Comparison of ENCODE assay signal across 11 cellular contexts in genomic region chr11:114171257-114172054, GRCh38.
DNase-seq lines count a peak whose midpoint lies in the region; ATAC-seq and TF ChIP-seq lines count a peak whose summit lies in the region.
"Had no signal": no experiment of that assay in that cellular context is flagged by ENCODE, and none has a peak within 500 bp of the region (broad histone marks: within the 10 kb centered on the region; RNA-seq: fewer than 3 reads in every experiment).

No MANE protein-coding gene starts in this region.

- H3K9me3 Mint-ChIP-seq in activated CD4-positive, alpha-beta T cell treated with anti-CD3 and anti-CD28 coated beads for 36 hours (ENCODE audit: low read depth), result no peaks in the 10 kb centered on the region
- no peaks in the 10 kb centered on the region for H3K9me3 Mint-ChIP-seq in natural killer cell
- H3K9me3 Mint-ChIP-seq: dendritic cell treated with granulocyte-macrophage colony-stimulating factor and Interleukin-4, amounts not matched to agents 40 ng/mL and 50 ng/mL, for 4 days had no signal

- peak in 1 of 4 donors; percentile 35 for TF ChIP-seq POLR2A in upper lobe of left lung (IDR thresholded peaks at IDR 0.05)

- CTCF ChIA-PET in activated CD4-positive, alpha-beta T cell treated with anti-CD3 and anti-CD28 coated beads for 36 hours (lab: Charles Lee), result interaction anchor here (0.6 to 1.5 kb wide), 6 partner anchors 10 to 277 kb away, joined by 3 to 8 read pairs (median 3); no protein-coding TSS in a partner anchor

- H3K9me3 ChIP-seq in upper lobe of left lung, result no peaks in the 10 kb centered on the region

- 36 to 45% methylated on average over 15 of the region's 15 CpGs for WGBS in upper lobe of left lung, 2 donors

- intact Hi-C loops in activated CD4-positive, alpha-beta T cell treated with anti-CD3 and anti-CD28 coated beads for 36 hours (cut with DNase I, micrococcal nuclease), result no loop called here
- intact Hi-C loops in natural killer cell (cut with micrococcal nuclease), result no loop called here

- DNase-seq in activated CD4-positive, alpha-beta T cell treated with anti-CD3 and anti-CD28 coated beads for 36 hours, result no peak
- no peak for DNase-seq in activated CD4-positive, alpha-beta T cell treated with anti-CD3 and anti-CD28 coated beads, Interleukin-2, amount 50 U/mL, for 4 hours
- no peak for DNase-seq in natural killer cell
- peak; percentile 74 to 85 for DNase-seq in upper lobe of left lung
- DNase-seq in GM19238 (ENCODE audit: insufficient read length, low spot score), result no peak
- no peak for DNase-seq in germinal center (ENCODE audit: low spot score)
- DNase-seq: mesendoderm, NCI-H2081 treated with DMSO at 0.1 percent for 48 hours had no signal

- TF ChIP-seq CTCF in natural killer cell (IDR thresholded peaks at IDR 0.05) (no peak), upper lobe of left lung (IDR thresholded peaks at IDR 0.05) (no peak)

- H3K27me3 Mint-ChIP-seq in activated CD4-positive, alpha-beta T cell treated with anti-CD3 and anti-CD28 coated beads for 36 hours, result no peaks in the 10 kb centered on the region
- H3K27me3 Mint-ChIP-seq in natural killer cell (ENCODE audit: low read depth in 2 of 2), result no peaks in the 10 kb centered on the region

- H3K27ac Mint-ChIP-seq in activated CD4-positive, alpha-beta T cell treated with anti-CD3 and anti-CD28 coated beads for 36 hours, result peak overlapping the region; percentile 33
- H3K27ac Mint-ChIP-seq in natural killer cell, result peak overlapping the region; percentile 61 to 85
- H3K27ac Mint-ChIP-seq: dendritic cell treated with granulocyte-macrophage colony-stimulating factor and Interleukin-4, amounts not matched to agents 40 ng/mL and 50 ng/mL, for 4 days had no signal

- H3K27ac ChIP-seq in upper lobe of left lung, result peak overlapping the region; percentile 95 to 99 (median 96)

- H3K4me1 Mint-ChIP-seq in activated CD4-positive, alpha-beta T cell treated with anti-CD3 and anti-CD28 coated beads for 36 hours, result peaks cover 88% of the 10 kb centered on the region
- peaks cover 98 to 99% of the 10 kb centered on the region in 2 donors for H3K4me1 Mint-ChIP-seq in natural killer cell

- POLR2A ChIA-PET in activated CD4-positive, alpha-beta T cell treated with anti-CD3 and anti-CD28 coated beads for 36 hours (lab: Charles Lee), result no interaction called here

- peak; percentile 99 to 100 (median 100) for TF ChIP-seq EP300 in upper lobe of left lung (IDR thresholded peaks at IDR 0.05)

- H3K36me3 ChIP-seq in upper lobe of left lung, result peaks cover 0 to 26% (median 1%) of the 10 kb centered on the region in 4 donors

- H3K4me1 ChIP-seq in upper lobe of left lung, result peaks cover 98 to 100% (median 99%) of the 10 kb centered on the region in 4 donors

- H3K36me3 Mint-ChIP-seq in activated CD4-positive, alpha-beta T cell treated with anti-CD3 and anti-CD28 coated beads for 36 hours (ENCODE audit: low read depth), result no peaks in the 10 kb centered on the region
- no peaks in the 10 kb centered on the region for H3K36me3 Mint-ChIP-seq in natural killer cell

- no peak for ATAC-seq in activated CD4-positive, alpha-beta T cell treated with anti-CD3 and anti-CD28 coated beads for 36 hours
- ATAC-seq in esophagus mucosa (peak; percentile 40), natural killer cell (no peak), upper lobe of left lung (ENCODE audit: low FRiP score in 2 of 2) (peak; percentile 58 to 62), GM18511 (IDR thresholded peaks at IDR 0.05; ENCODE audit: unreplicated experiment) (no peak)

- H3K4me3 Mint-ChIP-seq in activated CD4-positive, alpha-beta T cell treated with anti-CD3 and anti-CD28 coated beads for 36 hours, result no peak overlapping the region
- peak overlapping the region; percentile 42 for H3K4me3 Mint-ChIP-seq in natural killer cell
- H3K4me3 Mint-ChIP-seq: dendritic cell treated with granulocyte-macrophage colony-stimulating factor and Interleukin-4, amounts not matched to agents 40 ng/mL and 50 ng/mL, for 4 days had no signal

- H3K27me3 ChIP-seq in upper lobe of left lung, result no peaks in the 10 kb centered on the region

- no peak overlapping the region for H3K4me3 ChIP-seq in upper lobe of left lung

Comparison
In these comparisons a context has a peak if more than half of its experiments do, and no peak if none do; other contexts are left out.
1. ATAC-seq: peak in esophagus mucosa (single experiment) and upper lobe of left lung (2 of 2); none in activated CD4-positive, alpha-beta T cell treated with anti-CD3 and anti-CD28 coated beads for 36 hours (single experiment), natural killer cell (0 of 3) and GM18511 (single experiment).
2. DNase-seq: peak in upper lobe of left lung (2 of 2); none in activated CD4-positive, alpha-beta T cell treated with anti-CD3 and anti-CD28 coated beads for 36 hours (single experiment), activated CD4-positive, alpha-beta T cell treated with anti-CD3 and anti-CD28 coated beads, Interleukin-2, amount 50 U/mL, for 4 hours (0 of 2), natural killer cell (single experiment), GM19238 (single experiment) and germinal center (single experiment).